ENCODE assay signal across 10 cellular contexts in genomic region chr11:65298131-65298535, GRCh38. TPM values are rescaled to one million over a fixed set of nuclear protein-coding genes. Genes with fewer than 3 reads are reported as not detected.
DNase-seq lines count a peak whose midpoint lies in the region; ATAC-seq and TF ChIP-seq lines count a peak whose summit lies in the region.
"Had no signal": no experiment of that assay in that cellular context is flagged by ENCODE, and none has a peak within 500 bp of the region (broad histone marks: within the 10 kb centered on the region; RNA-seq: fewer than 3 reads in every experiment).

No MANE protein-coding gene starts in this region.

- H3K4me3 ChIP-seq in body of pancreas (no peak overlapping the region), transverse colon (no peak overlapping the region)
- no peak overlapping the region for H3K4me3 ChIP-seq in CD4-positive, alpha-beta memory T cell (ENCODE audit: low read length in 2 of 2)

- DNase-seq in body of pancreas, result peak in 3 of 4 donors; percentile 45 to 53 (median 46)
- DNase-seq in Right ventricle myocardium inferior (ENCODE audit: missing footprints), result peak; percentile 95
- DNase-seq in transverse colon, result peak; percentile 63
- no peak for DNase-seq in CD4-positive, alpha-beta memory T cell
- DNase-seq in effector memory CD8-positive, alpha-beta T cell, result no peak
- DNase-seq in stimulated activated CD4-positive, alpha-beta T cell treated with anti-CD3 and anti-CD28 coated beads, Interleukin-12 subunit alpha, Interleukin-12 subunit beta, amount 100 ng/mL, for 4 hours, result no peak
- no peak for DNase-seq in UCSD-AML1 (lab: John Stamatoyannopoulos, UW; ENCODE audit: unreplicated experiment)
- DNase-seq: GF-D8, NCI-H345 had no signal

- ATAC-seq in body of pancreas (peak; percentile 58), Right ventricle myocardium inferior (peak; percentile 83)
- ATAC-seq in effector memory CD8-positive, alpha-beta T cell (replicated peaks), result no peak

- TF ChIP-seq POLR2A in body of pancreas (IDR thresholded peaks at IDR 0.05), result no peak
- TF ChIP-seq POLR2A in transverse colon (IDR thresholded peaks at IDR 0.05), result no peak

- TF ChIP-seq EP300 in transverse colon (IDR thresholded peaks at IDR 0.05; ENCODE audit: low read depth), result peak; percentile 0

- H3K36me3 ChIP-seq in body of pancreas (replicated peaks in 1 of 2; ENCODE audit: insufficient read depth in 1 of 2, low read depth in 2 of 2) (peaks cover 0 to 9% of the 10 kb centered on the region in 2 donors), transverse colon (no peaks in the 10 kb centered on the region)
- H3K36me3 ChIP-seq in CD4-positive, alpha-beta memory T cell (ENCODE audit: insufficient read depth, low read length), result peaks cover 27% of the 10 kb centered on the region

- 77 to 80% methylated on average over 2 to 8 of the region's 8 CpGs for WGBS in body of pancreas, 2 donors
- 57% methylated on average over 6 of the region's 8 CpGs; no CpG with 5 or more reads in 1 of the 2 donors for WGBS in transverse colon (ENCODE audit: low coverage in 1 of 2), 2 donors

- H3K4me1 ChIP-seq in body of pancreas, result no peaks in the 10 kb centered on the region
- peaks cover 37 to 77% (median 48%) of the 10 kb centered on the region in 4 donors for H3K4me1 ChIP-seq in transverse colon
- no peaks in the 10 kb centered on the region for H3K4me1 ChIP-seq in CD4-positive, alpha-beta memory T cell (ENCODE audit: insufficient read depth, low read length)

- no peaks in the 10 kb centered on the region for H3K27me3 Mint-ChIP-seq in nephron (ENCODE audit: low read depth)
- H3K27me3 Mint-ChIP-seq in CD4-positive, alpha-beta memory T cell, result no peaks in the 10 kb centered on the region
- no peaks in the 10 kb centered on the region for H3K27me3 Mint-ChIP-seq in effector memory CD8-positive, alpha-beta T cell

- H3K27ac Mint-ChIP-seq in nephron, result peak overlapping the region; percentile 98 to 99 (median 99)
- no peak overlapping the region for H3K27ac Mint-ChIP-seq in CD4-positive, alpha-beta memory T cell
- no peak overlapping the region for H3K27ac Mint-ChIP-seq in effector memory CD8-positive, alpha-beta T cell

- TF ChIP-seq CTCF in body of pancreas (IDR thresholded peaks at IDR 0.05) (no peak), nephron (IDR thresholded peaks at IDR 0.05; ENCODE audit: unreplicated experiment in 3 of 3) (no peak), transverse colon (IDR thresholded peaks at IDR 0.05) (no peak)

- H3K4me1 Mint-ChIP-seq in nephron, result peaks cover 82% of the 10 kb centered on the region
- H3K4me1 Mint-ChIP-seq in CD4-positive, alpha-beta memory T cell, result no peaks in the 10 kb centered on the region
- H3K4me1 Mint-ChIP-seq in effector memory CD8-positive, alpha-beta T cell (ENCODE audit: low read depth in 2 of 2), result no peaks in the 10 kb centered on the region

- POLR2A ChIA-PET in CD4-positive, alpha-beta memory T cell (lab: Charles Lee; ENCODE audit: partially characterized antibody), result no interaction called here

- CTCF ChIA-PET in CD4-positive, alpha-beta memory T cell (lab: Charles Lee; ENCODE audit: partially characterized antibody), result interaction anchor here (0.7 kb wide), 1 partner anchor 18 kb away, joined by 4 read pairs; no protein-coding TSS in a partner anchor

- in situ Hi-C loops in transverse colon (cut with MboI; ENCODE audit: low pct_ligation_motif_present in 1 of 4, low pct_unique_long_range_greater_than_20kb in 1 of 4, low sequenced_read_pairs in 3 of 4), result no loop called here

- intact Hi-C loops in body of pancreas (cut with DNase I) (no loop called here), Right ventricle myocardium inferior (cut with DNase I) (loop anchor here (2.0 kb wide), 1 partner anchor 15 kb away; no protein-coding TSS in a partner anchor), transverse colon (cut with DNase I; ENCODE audit: low total_unique reads) (no loop called here)
- intact Hi-C loops in CD4-positive, alpha-beta memory T cell (cut with micrococcal nuclease), result no loop called here

- no peaks in the 10 kb centered on the region for H3K9me3 Mint-ChIP-seq in nephron
- H3K9me3 Mint-ChIP-seq in CD4-positive, alpha-beta memory T cell, result no peaks in the 10 kb centered on the region
- no peaks in the 10 kb centered on the region for H3K9me3 Mint-ChIP-seq in effector memory CD8-positive, alpha-beta T cell

- peak overlapping the region; percentile 43 to 79 (median 73) for H3K4me3 Mint-ChIP-seq in nephron
- H3K4me3 Mint-ChIP-seq in CD4-positive, alpha-beta memory T cell, result no peak overlapping the region
- no peak overlapping the region for H3K4me3 Mint-ChIP-seq in effector memory CD8-positive, alpha-beta T cell

- H3K36me3 Mint-ChIP-seq in nephron (ENCODE audit: low read depth), result peaks cover 27% of the 10 kb centered on the region
- peaks cover 24 to 41% of the 10 kb centered on the region in 2 donors for H3K36me3 Mint-ChIP-seq in CD4-positive, alpha-beta memory T cell
- H3K36me3 Mint-ChIP-seq in effector memory CD8-positive, alpha-beta T cell (ENCODE audit: insufficient read depth), result peaks cover 14% of the 10 kb centered on the region

- H3K27me3 ChIP-seq in body of pancreas, result no peaks in the 10 kb centered on the region
- H3K27me3 ChIP-seq in transverse colon, result no peaks in the 10 kb centered on the region
- H3K27me3 ChIP-seq in CD4-positive, alpha-beta memory T cell (ENCODE audit: insufficient read depth, low read length), result no peaks in the 10 kb centered on the region

- H3K9me3 ChIP-seq in body of pancreas, result no peaks in the 10 kb centered on the region
- H3K9me3 ChIP-seq in transverse colon, result no peaks in the 10 kb centered on the region
- no peaks in the 10 kb centered on the region for H3K9me3 ChIP-seq in CD4-positive, alpha-beta memory T cell (ENCODE audit: control insufficient read depth in 1 of 2, low read length in 2 of 2)

- peak overlapping the region in 1 of 4 donors; percentile 42 for H3K27ac ChIP-seq in body of pancreas
- peak overlapping the region; percentile 86 to 90 (median 90) for H3K27ac ChIP-seq in transverse colon
- H3K27ac ChIP-seq in CD4-positive, alpha-beta memory T cell (ENCODE audit: low read depth, low read length), result no peak overlapping the region

RNA-seq across cellular contexts. Expression of gene CDC42EP2, which starts 16.5 kb away (rescaled TPM):
- total RNA-seq in body of pancreas (10 to 100 TPM in 1 of 2 donors, 1 to 10 TPM in 1; 8.3 to 16.8 TPM), Right ventricle myocardium inferior (16.7 TPM), transverse colon (10 to 100 TPM in 3 of 4 donors, 1 to 10 TPM in 1; 9.1 to 22.7 (median 14.5) TPM)
- under 1 TPM; 0.55 to 0.67 TPM for total RNA-seq in CD4-positive, alpha-beta memory T cell
- polyA plus RNA-seq in CD4-positive, alpha-beta memory T cell, result not detected

RNA-seq across cellular contexts. Expression of gene DPF2, which starts 35.5 kb away (rescaled TPM):
- total RNA-seq in body of pancreas (10 to 100 TPM; 18.1 to 30.1 TPM), Right ventricle myocardium inferior (51.6 TPM), transverse colon (10 to 100 TPM; 29.1 to 50.9 (median 37.6) TPM)
- 100 to 1,000 TPM; 101 to 102 TPM for total RNA-seq in CD4-positive, alpha-beta memory T cell
- polyA plus RNA-seq in CD4-positive, alpha-beta memory T cell, result 10 to 100 TPM; 65.1 to 67.8 TPM

RNA-seq across cellular contexts. Expression of gene POLA2, which starts 36.4 kb away (rescaled TPM):
- total RNA-seq in body of pancreas, result 10 to 100 TPM in 1 of 2 donors, 1 to 10 TPM in 1; 7.3 to 19.1 TPM
- 2.9 TPM for total RNA-seq in Right ventricle myocardium inferior
- 10 to 100 TPM in 1 of 4 donors, 1 to 10 TPM in 3; 3.0 to 17.5 (median 6.2) TPM for total RNA-seq in transverse colon
- 10 to 100 TPM; 26.4 to 27.3 TPM for total RNA-seq in CD4-positive, alpha-beta memory T cell
- 10 to 100 TPM in 1 of 2 donors, 1 to 10 TPM in 1; 7.8 to 13.7 TPM for polyA plus RNA-seq in CD4-positive, alpha-beta memory T cell

RNA-seq across cellular contexts. Expression of gene TIGD3, which starts 56.4 kb away (rescaled TPM):
- not detected for total RNA-seq in body of pancreas
- total RNA-seq in Right ventricle myocardium inferior, result 0.54 TPM
- total RNA-seq in transverse colon, result 1 to 10 TPM in 1 of 4 donors, under 1 TPM in 2, not detected in 1; 0.48 to 3.0 (median 0.75) TPM
- total RNA-seq in CD4-positive, alpha-beta memory T cell, result 1 to 10 TPM in 1 of 2 experiments, under 1 TPM in 1; 0.96 to 1.1 TPM
- under 1 TPM in 1 of 2 donors, not detected in 1; 0.26 TPM for polyA plus RNA-seq in CD4-positive, alpha-beta memory T cell

Comparison
In these comparisons a context has a peak if more than half of its experiments do, and no peak if none do; other contexts are left out.
1. DNase-seq: peak in body of pancreas (3 of 4), Right ventricle myocardium inferior (single experiment) and transverse colon (single experiment); none in CD4-positive, alpha-beta memory T cell (0 of 5), effector memory CD8-positive, alpha-beta T cell (0 of 3), stimulated activated CD4-positive, alpha-beta T cell treated with anti-CD3 and anti-CD28 coated beads, Interleukin-12 subunit alpha, Interleukin-12 subunit beta, amount 100 ng/mL, for 4 hours (single experiment) and UCSD-AML1 (single experiment).
2. H3K27ac Mint-ChIP-seq: peak in nephron (3 of 3); none in CD4-positive, alpha-beta memory T cell (0 of 7) and effector memory CD8-positive, alpha-beta T cell (0 of 2).
3. H3K4me3 Mint-ChIP-seq: peak in nephron (3 of 3); none in CD4-positive, alpha-beta memory T cell (0 of 8) and effector memory CD8-positive, alpha-beta T cell (0 of 2).
4. RNA of gene CDC42EP2, which starts 16.5 kb away (total RNA-seq): 9.1 to 22.7 TPM in transverse colon, 8.3 to 16.8 TPM in body of pancreas and 16.7 TPM in Right ventricle myocardium inferior (single experiment); 0.55 to 0.67 TPM in CD4-positive, alpha-beta memory T cell; every median in the first group is over 4 times any median in the second.